ENCODE assay signal across 10 cellular contexts in the genomic region with DNA sequence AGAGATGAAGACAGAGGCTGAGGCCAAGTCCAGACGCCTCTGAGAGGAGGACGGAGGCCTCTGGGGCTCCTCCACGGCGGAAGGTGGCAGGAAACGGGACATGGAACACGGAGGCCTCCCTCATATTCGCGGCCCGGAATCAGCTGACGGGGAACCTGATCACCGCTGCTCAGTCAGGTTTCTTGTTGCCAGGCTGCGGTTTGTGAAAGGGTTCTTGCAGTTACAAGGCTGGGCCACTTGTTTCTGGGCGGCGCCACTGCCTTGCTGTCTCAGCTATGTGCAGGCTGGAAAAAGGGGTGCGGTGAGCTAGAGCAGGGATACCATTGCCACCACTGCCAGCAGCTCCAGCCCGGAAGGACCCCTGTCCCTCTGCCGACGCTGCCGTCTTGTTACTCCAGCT. TPM values are rescaled to one million over a fixed set of nuclear protein-coding genes. Genes with fewer than 3 reads are reported as not detected.
DNase-seq lines count a peak whose midpoint lies in the region; ATAC-seq, FAIRE-seq and TF ChIP-seq lines count a peak whose summit lies in the region.
"Had no signal": no experiment of that assay in that cellular context is flagged by ENCODE, and none has a peak within 500 bp of the region (broad histone marks: within the 10 kb centered on the region; RNA-seq: fewer than 3 reads in every experiment).

No MANE protein-coding gene starts in this region.

- no peaks in the 10 kb centered on the region for H3K27me3 ChIP-seq in MG63

- ATAC-seq in A549: peak; percentile 99
- peak; percentile 88 for ATAC-seq in GM18868 (IDR thresholded peaks at IDR 0.05; ENCODE audit: unreplicated experiment)
- no peak for ATAC-seq in GM18870 (IDR thresholded peaks at IDR 0.05; ENCODE audit: unreplicated experiment)

- TF ChIP-seq RAD21 in A549 (conservative IDR thresholded peaks at IDR 0.05 in 1 of 2, IDR thresholded peaks at IDR 0.05 in 1 of 2): peak; percentile 39 to 50; a peak in 4 of 5 replicates

- POLR2A ChIA-PET in A549 (lab: Yijun Ruan, JAX): no interaction called here

- H3K4me1 ChIP-seq in A549: no peaks in the 10 kb centered on the region

- H3K4me3 ChIP-seq in A549 (no peak overlapping the region), MG63 (no peak overlapping the region), fibroblast of villous mesenchyme (ENCODE audit: low read depth, low read length) (no peak overlapping the region)

- FAIRE-seq in A549 (lab: Jason Lieb, UNC): no peak

- peak overlapping the region; percentile 56 for H3K4me2 ChIP-seq in A549

- CTCF ChIA-PET in A549 (lab: Yijun Ruan, JAX): interaction anchor here (0.7 to 1.5 kb wide), 5 partner anchors 43 to 244 kb away, joined by 3 to 9 read pairs (median 3); no protein-coding TSS in a partner anchor

- H3K9me3 ChIP-seq in A549: no peaks in the 10 kb centered on the region
- no peaks in the 10 kb centered on the region for H3K9me3 ChIP-seq in MG63

- H3K36me3 ChIP-seq in MG63: no peaks in the 10 kb centered on the region

- peak overlapping the region in 1 of 2 experiments; percentile 75; a peak in 3 of 6 replicates for H3K27ac ChIP-seq in A549

- DNase-seq in A549 (ENCODE audit: low read depth in 1 of 2, low spot score in 1 of 2) (peak; percentile 33 to 75), MG63 (peak; percentile 28), fibroblast of villous mesenchyme (ENCODE audit: low read depth) (no peak), GDM1 (lab: John Stamatoyannopoulos, UW) (no peak), inferior parietal cortex (ENCODE audit: extremely low spot score) (no peak)
- DNase-seq in activated CD4-positive, CD25-positive, alpha-beta regulatory T cell (lab: John Stamatoyannopoulos, UW): no peak
- DNase-seq: naive B cell had no signal

- no peak for TF ChIP-seq EP300 in A549 (IDR thresholded peaks at IDR 0.05)

- 3% methylated on average over 11 of the region's 19 CpGs for WGBS in A549 (ENCODE audit: missing lambda C conversion rate)

- TF ChIP-seq POLR2A in A549 (IDR thresholded peaks at IDR 0.05; ENCODE audit: low read length): no peak

- TF ChIP-seq CTCF in A549 (IDR thresholded peaks at IDR 0.05): peak; percentile 47
- peak; percentile 43 for TF ChIP-seq CTCF in fibroblast of villous mesenchyme (IDR thresholded peaks at IDR 0.05; ENCODE audit: insufficient read depth, low read depth, low read length)

TF ChIP-seq in A549, 52 proteins besides CTCF, POLR2A, EP300 and RAD21:
- no peak for TF ChIP-seq ZNF302 (CRISPR knock-in tag; IDR thresholded peaks at IDR 0.05)
- TF ChIP-seq NR3C1 (IDR thresholded peaks at IDR 0.05): no peak
- TF ChIP-seq, protein P1, sequence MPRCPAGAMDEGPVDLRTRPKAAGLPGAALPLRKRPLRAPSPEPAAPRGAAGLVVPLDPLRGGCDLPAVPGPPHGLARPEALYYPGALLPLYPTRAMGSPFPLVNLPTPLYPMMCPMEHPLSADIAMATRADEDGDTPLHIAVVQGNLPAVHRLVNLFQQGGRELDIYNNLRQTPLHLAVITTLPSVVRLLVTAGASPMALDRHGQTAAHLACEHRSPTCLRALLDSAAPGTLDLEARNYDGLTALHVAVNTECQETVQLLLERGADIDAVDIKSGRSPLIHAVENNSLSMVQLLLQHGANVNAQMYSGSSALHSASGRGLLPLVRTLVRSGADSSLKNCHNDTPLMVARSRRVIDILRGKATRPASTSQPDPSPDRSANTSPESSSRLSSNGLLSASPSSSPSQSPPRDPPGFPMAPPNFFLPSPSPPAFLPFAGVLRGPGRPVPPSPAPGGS (IDR thresholded peaks at IDR 0.05): no peak
- TF ChIP-seq, protein P2, sequence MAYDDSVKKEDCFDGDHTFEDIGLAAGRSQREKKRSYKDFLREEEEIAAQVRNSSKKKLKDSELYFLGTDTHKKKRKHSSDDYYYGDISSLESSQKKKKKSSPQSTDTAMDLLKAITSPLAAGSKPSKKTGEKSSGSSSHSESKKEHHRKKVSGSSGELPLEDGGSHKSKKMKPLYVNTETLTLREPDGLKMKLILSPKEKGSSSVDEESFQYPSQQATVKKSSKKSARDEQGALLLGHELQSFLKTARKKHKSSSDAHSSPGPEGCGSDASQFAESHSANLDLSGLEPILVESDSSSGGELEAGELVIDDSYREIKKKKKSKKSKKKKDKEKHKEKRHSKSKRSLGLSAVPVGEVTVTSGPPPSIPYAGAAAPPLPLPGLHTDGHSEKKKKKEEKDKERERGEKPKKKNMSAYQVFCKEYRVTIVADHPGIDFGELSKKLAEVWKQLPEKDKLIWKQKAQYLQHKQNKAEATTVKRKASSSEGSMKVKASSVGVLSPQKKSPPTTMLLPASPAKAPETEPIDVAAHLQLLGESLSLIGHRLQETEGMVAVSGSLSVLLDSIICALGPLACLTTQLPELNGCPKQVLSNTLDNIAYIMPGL (CRISPR knock-in tag; IDR thresholded peaks at IDR 0.05; ENCODE audit: borderline replicate concordance): no peak
- no peak for TF ChIP-seq RARB (CRISPR knock-in tag; IDR thresholded peaks at IDR 0.05)
- TF ChIP-seq MAFK (IDR thresholded peaks at IDR 0.05; ENCODE audit: partially characterized antibody): peak; percentile 16
- TF ChIP-seq NPAS2 (CRISPR knock-in tag; IDR thresholded peaks at IDR 0.05; ENCODE audit: borderline replicate concordance): no peak
- TF ChIP-seq HEYL (CRISPR knock-in tag; IDR thresholded peaks at IDR 0.05): no peak
- no peak for TF ChIP-seq ZFP36 (IDR thresholded peaks at IDR 0.05; ENCODE audit: borderline replicate concordance, partially characterized antibody)

RNA-seq across cellular contexts. Expression of a gene that starts 10.0 kb away (rescaled TPM):
- 0.12 and 0.42 TPM in 2 replicates for polyA plus RNA-seq in A549 (2011; rRNA removed)
- polyA plus RNA-seq in A549 (2012; cell fraction: cytosol; rRNA removed): not detected in 2 replicates
- not detected in 2 replicates for polyA plus RNA-seq in A549 (2012; cell fraction: nucleus; rRNA removed)
- polyA plus RNA-seq in A549 (2017; fragmentation: RNase III; extraction: RNeasy Plus Mini Kit Qiagen cat#74134 plus additional on column Dnase treatment): 0.06 TPM in 1 of 3 replicates, not detected in the others
- 0.17 TPM in 1 of 2 replicates, not detected in the other for polyA minus RNA-seq in A549 (2011; rRNA and poly(A)+ RNA removed)
- not detected in 2 replicates for total RNA-seq in MG63 (2014; rRNA removed; shearing (Covaris generic); ENCODE audit: low replicate concordance)
- total RNA-seq in fibroblast of villous mesenchyme: 141 and 281 TPM in 2 replicates
- total RNA-seq: activated CD8-positive, alpha-beta memory T cell treated with anti-CD3 and anti-CD28 coated beads for 36 hours had no signal

RNA-seq across cellular contexts. Expression of a gene that starts 27.5 kb away (rescaled TPM):
- polyA plus RNA-seq in A549 (2011; rRNA removed): 1.5 and 2.0 TPM in 2 replicates
- 0.03 and 0.04 TPM in 2 replicates for polyA plus RNA-seq in A549 (2012; cell fraction: cytosol; rRNA removed)
- polyA plus RNA-seq in A549 (2012; cell fraction: nucleus; rRNA removed): 0.05 TPM in 2 replicates
- polyA plus RNA-seq in A549 (2017; fragmentation: RNase III; extraction: RNeasy Plus Mini Kit Qiagen cat#74134 plus additional on column Dnase treatment): 0.13 to 0.17 TPM (median 0.13 TPM) in 3 replicates
- polyA minus RNA-seq in A549 (2011; rRNA and poly(A)+ RNA removed): 0.44 and 0.95 TPM in 2 replicates
- total RNA-seq in MG63 (2014; rRNA removed; shearing (Covaris generic); ENCODE audit: low replicate concordance): 0.10 and 3.0 TPM in 2 replicates
- 0.86 and 28.0 TPM in 2 replicates for total RNA-seq in fibroblast of villous mesenchyme
- total RNA-seq: activated CD8-positive, alpha-beta memory T cell treated with anti-CD3 and anti-CD28 coated beads for 36 hours had no signal

RNA-seq across cellular contexts. Expression of a gene that starts 35.5 kb away (rescaled TPM):
- polyA plus RNA-seq in A549 (2011; rRNA removed): 0.04 TPM in 1 of 2 replicates, not detected in the other
- polyA plus RNA-seq in A549 (2012; cell fraction: cytosol; rRNA removed): not detected in 2 replicates
- not detected in 2 replicates for polyA plus RNA-seq in A549 (2012; cell fraction: nucleus; rRNA removed)
- not detected in 3 replicates for polyA plus RNA-seq in A549 (2017; fragmentation: RNase III; extraction: RNeasy Plus Mini Kit Qiagen cat#74134 plus additional on column Dnase treatment)
- not detected in 2 replicates for polyA minus RNA-seq in A549 (2011; rRNA and poly(A)+ RNA removed)
- total RNA-seq in MG63 (2014; rRNA removed; shearing (Covaris generic); ENCODE audit: low replicate concordance): 6.5 and 17.8 TPM in 2 replicates
- total RNA-seq in fibroblast of villous mesenchyme: 39.7 and 181 TPM in 2 replicates
- total RNA-seq: activated CD8-positive, alpha-beta memory T cell treated with anti-CD3 and anti-CD28 coated beads for 36 hours had no signal

Comparison
In these comparisons a context has a peak if more than half of its experiments do, and no peak if none do; other contexts are left out.
1. DNase-seq: peak in A549 (2 of 2) and MG63 (single experiment); none in fibroblast of villous mesenchyme (single experiment), GDM1 (single experiment), activated CD4-positive, CD25-positive, alpha-beta regulatory T cell (0 of 4) and inferior parietal cortex (single experiment).
2. RNA of a gene that starts 10.0 kb away (total RNA-seq): 141 to 281 TPM in fibroblast of villous mesenchyme; not detected in MG63; every median in the first group is over 100 times any median in the second.